8 cellular contexts compared by ENCODE assay signal in the genomic region with DNA sequence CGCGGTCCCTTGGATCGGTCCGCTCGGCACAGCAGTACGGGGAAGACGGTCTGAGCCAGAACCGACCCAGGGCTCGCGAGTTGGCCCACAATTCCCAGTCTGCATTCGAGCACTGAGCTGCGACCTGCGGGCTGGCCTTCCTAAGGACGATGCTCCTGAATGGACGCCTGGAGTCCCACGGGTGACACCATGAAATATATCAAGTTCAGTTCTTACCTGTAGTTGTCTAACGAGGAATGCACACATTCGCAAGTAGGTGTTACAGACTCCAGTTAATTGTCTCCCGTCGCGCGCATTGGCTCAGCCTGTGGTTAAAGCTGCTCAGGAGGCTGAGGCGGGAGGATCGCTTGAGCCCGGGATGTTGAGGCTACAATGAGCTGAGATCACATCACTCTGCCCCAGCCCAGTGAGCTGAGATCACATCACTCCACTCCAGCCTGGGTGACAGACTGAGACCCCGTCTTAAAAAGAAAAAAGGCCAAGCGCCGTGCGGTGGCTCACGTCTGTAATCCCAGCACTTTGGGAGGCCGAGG. TPM values are rescaled to one million over a fixed set of nuclear protein-coding genes. Genes with fewer than 3 reads are reported as not detected.
DNase-seq lines count a peak whose midpoint lies in the region; ATAC-seq and TF ChIP-seq lines count a peak whose summit lies in the region.

No MANE protein-coding gene starts in this region.

- H3K27me3 ChIP-seq in H7 (ENCODE audit: control insufficient read depth, insufficient read depth, low read length) (no peaks in the 10 kb centered on the region), sigmoid colon (no peaks in the 10 kb centered on the region)

- H3K27ac ChIP-seq in VCaP (peak overlapping the region; percentile 87), sigmoid colon (peak overlapping the region; percentile 91 to 95 (median 93))

- DNase-seq in H7: no peak
- DNase-seq in foreskin fibroblast: no peak
- DNase-seq in sigmoid colon: no peak
- DNase-seq in cerebellum (ENCODE audit: low spot score): no peak
- no peak for DNase-seq in DMS153 (lab: John Stamatoyannopoulos, UW)

- 48 to 62% methylated on average over 31 of the region's 31 CpGs for whole genome bisulfite sequencing in sigmoid colon, 2 donors

- ATAC-seq in GM18873 (IDR thresholded peaks at IDR 0.05; ENCODE audit: low FRiP score, unreplicated experiment) (no peak), GM21576 (IDR thresholded peaks at IDR 0.05; ENCODE audit: unreplicated experiment) (no peak)

- peaks cover 0 to 13% (median 6%) of the 10 kb centered on the region in 4 donors for H3K4me1 ChIP-seq in sigmoid colon

- intact Hi-C loops in sigmoid colon (cut with DNase I): loop anchor here (10.0 kb wide), 1 partner anchor 492 kb away; no protein-coding TSS in a partner anchor

- no peak for TF ChIP-seq CTCF in VCaP (conservative IDR thresholded peaks at IDR 0.05)
- TF ChIP-seq CTCF in foreskin fibroblast (IDR thresholded peaks at IDR 0.05; ENCODE audit: low read depth, low read length): no peak
- TF ChIP-seq CTCF in sigmoid colon (IDR thresholded peaks at IDR 0.05): no peak

- 0 out of 2 replicates have a peak, but pooled peaks cover 3% of the 10 kb centered on the region for H3K36me3 ChIP-seq in H7 (replicated peaks; ENCODE audit: control insufficient read depth, insufficient read depth, low read length)
- peaks cover 0 to 22% (median 4%) of the 10 kb centered on the region in 4 donors for H3K36me3 ChIP-seq in sigmoid colon

- H3K4me3 ChIP-seq in H7 (ENCODE audit: insufficient read depth, low read depth, low read length) (peak overlapping the region; percentile 66), foreskin fibroblast (ENCODE audit: low read depth in 1 of 2, low read length in 2 of 2) (peak overlapping the region; percentile 60 to 85), sigmoid colon (peak overlapping the region; percentile 49 to 82 (median 74))

- H3K9me3 ChIP-seq in sigmoid colon: no peaks in the 10 kb centered on the region

- TF ChIP-seq EP300 in sigmoid colon (IDR thresholded peaks at IDR 0.05): no peak

- TF ChIP-seq POLR2A in sigmoid colon (IDR thresholded peaks at IDR 0.05): no peak

RNA-seq across cellular contexts. Expression of gene PEX7, which starts 0.8 kb away (rescaled TPM):
- 11.8 and 14.0 TPM in 2 replicates for total RNA-seq in H7 (2014; rRNA removed; shearing (Covaris generic))
- total RNA-seq in sigmoid colon (1 to 10 TPM; 2.9 to 7.1 (median 5.5) TPM), cerebellum (7.0 TPM)
- polyA plus RNA-seq in sigmoid colon: 10 to 100 TPM in 2 of 3 donors, 1 to 10 TPM in 1; 6.9 to 15.0 (median 12.9) TPM

RNA-seq across cellular contexts. Expression of gene MAP3K5, which starts 30.9 kb away (rescaled TPM):
- total RNA-seq in H7 (2014; rRNA removed; shearing (Covaris generic)): 0.59 and 1.3 TPM in 2 replicates
- total RNA-seq in sigmoid colon (10 to 100 TPM in 2 of 4 donors, 1 to 10 TPM in 2; 8.9 to 17.8 (median 10.3) TPM), cerebellum (12.5 TPM)
- 10 to 100 TPM in 1 of 3 donors, 1 to 10 TPM in 2; 7.4 to 11.4 (median 8.6) TPM for polyA plus RNA-seq in sigmoid colon
